In genomic region chr18:11148655-11149440, GRCh38 we compare ENCODE assay signal across 8 cellular contexts. TPM values are rescaled to one million over a fixed set of nuclear protein-coding genes. Genes with fewer than 3 reads are reported as not detected.
DNase-seq lines count a peak whose midpoint lies in the region; ATAC-seq and TF ChIP-seq lines count a peak whose summit lies in the region.

No MANE protein-coding gene starts in this region.

- no peak overlapping the region for H2AFZ ChIP-seq in neural cell (ENCODE audit: low read depth, low read length)

- H3F3A ChIP-seq in neural cell (ENCODE audit: insufficient read depth, low read length, poor library complexity, severe bottlenecking): no peaks in the 10 kb centered on the region

- H3K4me3 ChIP-seq in AG04450 (ENCODE audit: low read depth, low read length): peak overlapping the region; percentile 46
- H3K4me3 ChIP-seq in neural cell (ENCODE audit: low read length): peak overlapping the region; percentile 73

- H3K27ac ChIP-seq in AG04450 (ENCODE audit: low read depth, low read length): no peak overlapping the region
- H3K27ac ChIP-seq in neural cell (ENCODE audit: low read length): no peak overlapping the region

- peak overlapping the region; percentile 44 for H3K4me2 ChIP-seq in neural cell (ENCODE audit: low read length)

- no peak for TF ChIP-seq EP300 in neural cell (conservative IDR thresholded peaks at IDR 0.05; ENCODE audit: poor library complexity, severe bottlenecking)

- TF ChIP-seq CTCF in AG04450 (IDR thresholded peaks at IDR 0.05; ENCODE audit: low read depth, low read length): no peak
- TF ChIP-seq CTCF in neural cell (IDR thresholded peaks at IDR 0.05; ENCODE audit: poor library complexity, severe bottlenecking): no peak

- no peaks in the 10 kb centered on the region for H3K36me3 ChIP-seq in neural cell (ENCODE audit: insufficient read depth, low read length)

- no peak for DNase-seq in AG04450 (ENCODE audit: low read depth, low spot score)
- DNase-seq in ecto neural progenitor cell (ENCODE audit: low spot score): peak; percentile 64
- DNase-seq in NCI-H446 (lab: John Stamatoyannopoulos, UW): no peak
- DNase-seq in SKM-1 (lab: John Stamatoyannopoulos, UW; ENCODE audit: unreplicated experiment): no peak
- no peak for DNase-seq in NK-92 treated with Interleukin-12 subunit alpha and Interleukin-12 subunit beta, amount 100 ng/mL, for 24 hours (lab: John Stamatoyannopoulos, UW)

- POLR2A ChIA-PET in AG04450 (lab: Yijun Ruan, JAX): no interaction called here

- peak overlapping the region; percentile 16 for H3K9ac ChIP-seq in neural cell (ENCODE audit: low read length)

- H3K27me3 ChIP-seq in AG04450 (ENCODE audit: control insufficient read depth, insufficient read depth, low read length) (peaks cover 57% of the 10 kb centered on the region), neural cell (ENCODE audit: insufficient read depth, low read depth, low read length) (peaks cover 60% of the 10 kb centered on the region)

- CTCF ChIA-PET in AG04450 (lab: Charles Lee): no interaction called here

- H3K9me3 ChIP-seq in AG04450 (ENCODE audit: control insufficient read depth, insufficient read depth, low read length): peaks cover 3% of the 10 kb centered on the region; the same call in 1 of the 2 replicates
- H3K9me3 ChIP-seq in neural cell (ENCODE audit: low read length): peaks cover 3% of the 10 kb centered on the region

- peak; percentile 6 for ATAC-seq in GM21825 (IDR thresholded peaks at IDR 0.05; ENCODE audit: unreplicated experiment)
- ATAC-seq in HG03095 (IDR thresholded peaks at IDR 0.05; ENCODE audit: unreplicated experiment): no peak

- H3K79me2 ChIP-seq in neural cell (replicated peaks; ENCODE audit: insufficient read depth, low read length): no peaks in the 10 kb centered on the region

- no peak for TF ChIP-seq RAD21 in neural cell (conservative IDR thresholded peaks at IDR 0.05)

- no peaks in the 10 kb centered on the region for H3K9me2 ChIP-seq in neural cell (ENCODE audit: insufficient read depth, low read length)

- no peaks in the 10 kb centered on the region for H4K20me1 ChIP-seq in neural cell (ENCODE audit: insufficient read depth)

TF ChIP-seq in neural cell, 6 proteins besides CTCF, POLR2A, EP300 and RAD21:
- TF ChIP-seq MXI1 (conservative IDR thresholded peaks at IDR 0.05; ENCODE audit: poor library complexity, severe bottlenecking) (no peak), REST (IDR thresholded peaks at IDR 0.05; ENCODE audit: borderline replicate concordance) (no peak), POLR2AphosphoS5 (IDR thresholded peaks at IDR 0.05) (no peak), TAF1 (IDR thresholded peaks at IDR 0.05; ENCODE audit: low read depth) (no peak), EZH2 (IDR thresholded peaks at IDR 0.05; ENCODE audit: borderline replicate concordance, insufficient read depth, low read length, poor library complexity, severe bottlenecking) (no peak), SMC3 (conservative IDR thresholded peaks at IDR 0.05; ENCODE audit: poor library complexity) (no peak)

RNA-seq across cellular contexts. Expression of gene PIEZO2, which starts 0.5 kb away (rescaled TPM):
- polyA plus RNA-seq in AG04450 (2011; rRNA removed) (2.7 and 2.8 TPM in 2 replicates), neural cell (0.12 and 0.30 TPM in 2 replicates)
- 6.5 and 8.0 TPM in 2 replicates for polyA minus RNA-seq in AG04450 (2011; rRNA and poly(A)+ RNA removed)
- polyA minus RNA-seq in neural cell: 0.73 and 1.7 TPM in 2 replicates
